Comparison of ENCODE assay signal across 20 cellular contexts in the genomic region with DNA sequence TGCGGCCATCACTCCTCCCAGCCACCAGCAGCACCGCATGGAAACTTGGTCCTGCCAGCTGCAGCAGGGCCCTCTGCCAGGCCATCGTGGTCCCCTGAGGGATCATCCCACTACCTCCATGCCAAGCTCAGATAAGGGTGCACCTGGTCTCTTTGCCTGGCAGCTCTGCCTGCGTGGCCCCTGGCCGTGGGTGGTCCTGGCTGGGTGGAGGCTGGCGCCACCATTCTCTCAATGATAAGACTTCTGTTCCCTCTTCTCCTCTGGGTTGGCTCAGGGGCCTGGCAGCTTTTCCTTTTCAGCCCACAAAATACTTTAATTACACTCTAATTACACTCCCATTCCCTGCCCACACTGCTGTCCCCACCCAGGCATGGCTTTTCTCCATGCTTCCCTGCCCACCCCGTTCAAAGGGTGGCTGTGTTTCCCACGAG. TPM values are rescaled to one million over a fixed set of nuclear protein-coding genes. Genes with fewer than 3 reads are reported as not detected.
DNase-seq lines count a peak whose midpoint lies in the region; ATAC-seq, FAIRE-seq and TF ChIP-seq lines count a peak whose summit lies in the region.
"Had no signal": no experiment of that assay in that cellular context is flagged by ENCODE, and none has a peak within 500 bp of the region (broad histone marks: within the 10 kb centered on the region; RNA-seq: fewer than 3 reads in every experiment).

No MANE protein-coding gene starts in this region.

- no peak overlapping the region for H3K27ac Mint-ChIP-seq in natural killer cell treated with Interleukin-12 subunit alpha and Interleukin-12 subunit beta and Interleukin-15 and Interleukin-18, amount 100 ng/mL, for 72 hours
- no peak overlapping the region for H3K27ac Mint-ChIP-seq in natural killer cell
- H3K27ac Mint-ChIP-seq in chondrocyte (ENCODE audit: unreplicated experiment), result no peak overlapping the region
- H3K27ac Mint-ChIP-seq: B cell; CD4-positive, alpha-beta memory T cell had no signal

- H3K27me3 Mint-ChIP-seq in natural killer cell treated with Interleukin-12 subunit alpha and Interleukin-12 subunit beta and Interleukin-15 and Interleukin-18, amount 100 ng/mL, for 72 hours, result peaks cover 11 to 13% of the 10 kb centered on the region in 2 donors
- H3K27me3 Mint-ChIP-seq in natural killer cell (ENCODE audit: low read depth in 2 of 2) (peaks cover 8 to 9% of the 10 kb centered on the region in 2 donors), chondrocyte (ENCODE audit: low read depth) (no peaks in the 10 kb centered on the region)

- H3K36me3 Mint-ChIP-seq in natural killer cell treated with Interleukin-12 subunit alpha and Interleukin-12 subunit beta and Interleukin-15 and Interleukin-18, amount 100 ng/mL, for 72 hours, result no peaks in the 10 kb centered on the region
- no peaks in the 10 kb centered on the region for H3K36me3 Mint-ChIP-seq in natural killer cell
- H3K36me3 Mint-ChIP-seq in chondrocyte (ENCODE audit: low read depth), result no peaks in the 10 kb centered on the region
- H3K36me3 Mint-ChIP-seq: CD4-positive, alpha-beta memory T cell had no signal

- peak; percentile 46 for FAIRE-seq in urothelium cell line (lab: Jason Lieb, UNC)
- FAIRE-seq: HTR-8/SVneo had no signal

- H3K9me3 Mint-ChIP-seq in natural killer cell treated with Interleukin-12 subunit alpha and Interleukin-12 subunit beta and Interleukin-15 and Interleukin-18, amount 100 ng/mL, for 72 hours, result no peaks in the 10 kb centered on the region
- H3K9me3 Mint-ChIP-seq in natural killer cell (no peaks in the 10 kb centered on the region), chondrocyte (ENCODE audit: low read depth) (no peaks in the 10 kb centered on the region)
- H3K9me3 Mint-ChIP-seq: CD4-positive, alpha-beta memory T cell had no signal

- H3K4me3 Mint-ChIP-seq in natural killer cell treated with Interleukin-12 subunit alpha and Interleukin-12 subunit beta and Interleukin-15 and Interleukin-18, amount 100 ng/mL, for 72 hours, result no peak overlapping the region
- H3K4me3 Mint-ChIP-seq in natural killer cell (no peak overlapping the region), chondrocyte (ENCODE audit: unreplicated experiment) (no peak overlapping the region)
- H3K4me3 Mint-ChIP-seq: B cell; CD4-positive, alpha-beta memory T cell had no signal

- DNase-seq in natural killer cell treated with Interleukin-12 subunit alpha and Interleukin-12 subunit beta and Interleukin-15 and Interleukin-18, amount 100 ng/mL, for 72 hours (ENCODE audit: low spot score), result peak; percentile 28
- DNase-seq in natural killer cell (no peak), NCI-H1105 (lab: John Stamatoyannopoulos, UW) (peak; percentile 34), chondrocyte (ENCODE audit: low spot score) (peak; percentile 63), urothelium cell line (ENCODE audit: low spot score) (no peak), dermis blood vessel endothelial cell (no peak)
- DNase-seq: ACHN; CD4-positive, alpha-beta memory T cell; DMS153; NCI-H1694 treated with DMSO at 0.1 percent for 48 hours; NCI-H2171 treated with DMSO at 0.1 percent for 48 hours; NCI-H524; PC-9; Right ventricle myocardium superior; T-helper 2 cell had no signal

- H3K4me1 Mint-ChIP-seq in natural killer cell treated with Interleukin-12 subunit alpha and Interleukin-12 subunit beta and Interleukin-15 and Interleukin-18, amount 100 ng/mL, for 72 hours (ENCODE audit: low read depth in 2 of 2), result no peaks in the 10 kb centered on the region
- no peaks in the 10 kb centered on the region for H3K4me1 Mint-ChIP-seq in natural killer cell
- H3K4me1 Mint-ChIP-seq in chondrocyte (ENCODE audit: low read depth), result peaks cover 15% of the 10 kb centered on the region
- H3K4me1 Mint-ChIP-seq: B cell; CD4-positive, alpha-beta memory T cell had no signal

- TF ChIP-seq CTCF in natural killer cell (IDR thresholded peaks at IDR 0.05) (no peak), chondrocyte (IDR thresholded peaks at IDR 0.05) (no peak)

- intact Hi-C loops in natural killer cell (cut with micrococcal nuclease), result no loop called here

- no peak for ATAC-seq in natural killer cell treated with Interleukin-12 subunit alpha and Interleukin-12 subunit beta and Interleukin-15 and Interleukin-18, amount 100 ng/mL, for 72 hours
- ATAC-seq in natural killer cell (no peak), HG02798 (IDR thresholded peaks at IDR 0.05; ENCODE audit: poor library complexity, unreplicated experiment) (no peak), HG03045 (IDR thresholded peaks at IDR 0.05; ENCODE audit: unreplicated experiment) (no peak)
- ATAC-seq: HCT116 had no signal

RNA-seq across cellular contexts. Expression of a gene that starts 26.8 kb away (rescaled TPM):
- total RNA-seq in natural killer cell treated with Interleukin-12 subunit alpha and Interleukin-12 subunit beta and Interleukin-15 and Interleukin-18, amount 100 ng/mL, for 72 hours, result not detected
- total RNA-seq in natural killer cell (not detected), chondrocyte (41.7 to 46.2 TPM (median 42.3 TPM) in 3 replicates), dermis blood vessel endothelial cell (4.4 and 8.7 TPM in 2 replicates)
- total RNA-seq: B cell; CD4-positive, alpha-beta memory T cell had no signal

Comparison
In these comparisons a context has a peak if more than half of its experiments do, and no peak if none do; other contexts are left out.
1. DNase-seq: peak in natural killer cell treated with Interleukin-12 subunit alpha and Interleukin-12 subunit beta and Interleukin-15 and Interleukin-18, amount 100 ng/mL, for 72 hours (single experiment), NCI-H1105 (single experiment) and chondrocyte (single experiment); none in natural killer cell (single experiment), urothelium cell line (single experiment) and dermis blood vessel endothelial cell (single experiment).